Comparison of ENCODE assay signal across 10 cellular contexts in genomic region chr4:10114607-10115006, GRCh38. TPM values are rescaled to one million over a fixed set of nuclear protein-coding genes. Genes with fewer than 3 reads are reported as not detected.
A peak's percentile ranks its signal among the peaks of the same experiment; 100 is the strongest.
DNase-seq lines count a peak whose midpoint lies in the region; ATAC-seq and TF ChIP-seq lines count a peak whose summit lies in the region.
"Had no signal": no experiment of that assay in that cellular context is flagged by ENCODE, and none has a peak within 500 bp of the region (broad histone marks: within the 10 kb centered on the region; RNA-seq: fewer than 3 reads in every experiment).

No MANE protein-coding gene starts in this region.

- peak overlapping the region; percentile 59 for H3K4me3 ChIP-seq in CD8-positive, alpha-beta T cell (ENCODE audit: low read depth, low read length)
- no peak overlapping the region for H3K4me3 ChIP-seq in RWPE2 (ENCODE audit: severe bottlenecking)
- H3K4me3 ChIP-seq in epithelial cell of proximal tubule (ENCODE audit: low read depth, low read length): peak overlapping the region; percentile 69
- H3K4me3 ChIP-seq in thyroid gland (replicated peaks in 1 of 3): peak overlapping the region in 1 of 3 donors; percentile 69

- no peak for TF ChIP-seq CTCF in CD8-positive, alpha-beta T cell (IDR thresholded peaks at IDR 0.05)
- TF ChIP-seq CTCF in RWPE2 (IDR thresholded peaks at IDR 0.05; ENCODE audit: poor library complexity, severe bottlenecking): no peak
- no peak for TF ChIP-seq CTCF in epithelial cell of proximal tubule (conservative IDR thresholded peaks at IDR 0.05; ENCODE audit: low read depth, low read length)
- TF ChIP-seq CTCF in progenitor cell of endocrine pancreas (IDR thresholded peaks at IDR 0.05; ENCODE audit: unreplicated experiment): no peak
- no peak for TF ChIP-seq CTCF in thyroid gland (IDR thresholded peaks at IDR 0.05)

- POLR2A ChIA-PET in CD8-positive, alpha-beta T cell (lab: Charles Lee): interaction anchor here (1.0 to 3.9 kb wide), 3 partner anchors 11 to 19 kb away, joined by 4 to 13 read pairs (median 5); no protein-coding TSS in a partner anchor

- H3K9me3 ChIP-seq in CD8-positive, alpha-beta T cell (ENCODE audit: low read length): no peaks in the 10 kb centered on the region
- H3K9me3 ChIP-seq in RWPE2 (ENCODE audit: severe bottlenecking) (no peaks in the 10 kb centered on the region), thyroid gland (no peaks in the 10 kb centered on the region)

- peaks cover 59% of the 10 kb centered on the region for H3K36me3 ChIP-seq in CD8-positive, alpha-beta T cell (ENCODE audit: insufficient read depth, low read length)
- H3K36me3 ChIP-seq in RWPE2 (ENCODE audit: low read depth) (peaks cover 62% of the 10 kb centered on the region), thyroid gland (peaks cover 27 to 29% of the 10 kb centered on the region in 2 donors)

- WGBS in thyroid gland, 2 donors: 88% methylated on average over 3 to 7 of the region's 7 CpGs

- peak overlapping the region; percentile 95 for H3K4me3 Mint-ChIP-seq in CD8-positive, alpha-beta T cell
- H3K4me3 Mint-ChIP-seq in progenitor cell of endocrine pancreas (ENCODE audit: low read depth): peak overlapping the region; percentile 93

- peaks cover 81% of the 10 kb centered on the region for H3K4me1 ChIP-seq in CD8-positive, alpha-beta T cell (ENCODE audit: insufficient read depth, low read length)
- H3K4me1 ChIP-seq in RWPE2 (ENCODE audit: insufficient read depth, poor library complexity, severe bottlenecking) (peaks cover 18% of the 10 kb centered on the region), thyroid gland (peaks cover 36 to 68% of the 10 kb centered on the region in 2 donors)

- no peaks in the 10 kb centered on the region for H3K9me3 Mint-ChIP-seq in CD8-positive, alpha-beta T cell
- no peaks in the 10 kb centered on the region for H3K9me3 Mint-ChIP-seq in progenitor cell of endocrine pancreas (ENCODE audit: low read depth)

- ATAC-seq in CD8-positive, alpha-beta T cell: no peak
- ATAC-seq in RWPE2 (ENCODE audit: low read depth): no peak
- no peak for ATAC-seq in GM21717 (IDR thresholded peaks at IDR 0.05; ENCODE audit: unreplicated experiment)

- TF ChIP-seq POLR2A in thyroid gland (IDR thresholded peaks at IDR 0.05): no peak

- CTCF ChIA-PET in CD8-positive, alpha-beta T cell (lab: Charles Lee): no interaction called here

- peak overlapping the region; percentile 97 for H3K27ac Mint-ChIP-seq in CD8-positive, alpha-beta T cell
- no peak overlapping the region for H3K27ac Mint-ChIP-seq in progenitor cell of endocrine pancreas

- no peak for DNase-seq in CD8-positive, alpha-beta T cell
- DNase-seq in RWPE2 (ENCODE audit: low spot score) (no peak), epithelial cell of proximal tubule (ENCODE audit: low read depth) (no peak), progenitor cell of endocrine pancreas (ENCODE audit: low spot score, unreplicated experiment) (no peak), NCI-H524 (lab: John Stamatoyannopoulos, UW) (no peak), thyroid gland (no peak)
- no peak for DNase-seq in stimulated activated CD8-positive, alpha-beta memory T cell treated with anti-CD3 and anti-CD28 coated beads, Interleukin-4, amount 100 ng/mL, for 48 hours
- DNase-seq: foreskin melanocyte, NCI-H1930 had no signal

- intact Hi-C loops in CD8-positive, alpha-beta T cell (cut with DNase I, micrococcal nuclease): loop anchor here (1.0 to 5.0 kb wide), 6 partner anchors 8 to 1957 kb away; partner anchors contain the start of gene ABLIM2 (in 1 of the 2)
- intact Hi-C loops in thyroid gland (cut with DNase I): loop anchor here (10.0 kb wide), 1 partner anchor 100 kb away; no protein-coding TSS in a partner anchor

- no peak overlapping the region for H3K27ac ChIP-seq in CD8-positive, alpha-beta T cell (ENCODE audit: low read depth, low read length)
- H3K27ac ChIP-seq in RWPE2 (ENCODE audit: poor library complexity, severe bottlenecking) (peak overlapping the region; percentile 90), thyroid gland (peak overlapping the region in 1 of 3 donors; percentile 100)

- H3K27me3 ChIP-seq in CD8-positive, alpha-beta T cell (ENCODE audit: insufficient read depth, low read length): no peaks in the 10 kb centered on the region
- H3K27me3 ChIP-seq in RWPE2 (ENCODE audit: insufficient read depth, poor library complexity, severe bottlenecking) (no peaks in the 10 kb centered on the region), thyroid gland (no peaks in the 10 kb centered on the region)

- no peaks in the 10 kb centered on the region for H3K27me3 Mint-ChIP-seq in CD8-positive, alpha-beta T cell (ENCODE audit: low read depth)
- no peaks in the 10 kb centered on the region for H3K27me3 Mint-ChIP-seq in progenitor cell of endocrine pancreas

- H3K4me1 Mint-ChIP-seq in CD8-positive, alpha-beta T cell (ENCODE audit: low read depth): peaks cover 88% of the 10 kb centered on the region
- peaks cover 16% of the 10 kb centered on the region for H3K4me1 Mint-ChIP-seq in progenitor cell of endocrine pancreas (ENCODE audit: low read depth)

- H3K36me3 Mint-ChIP-seq in CD8-positive, alpha-beta T cell: peaks cover 64% of the 10 kb centered on the region
- H3K36me3 Mint-ChIP-seq in progenitor cell of endocrine pancreas (ENCODE audit: insufficient read depth): peaks cover 21% of the 10 kb centered on the region

RNA-seq across cellular contexts. Expression of gene WDR1, which starts 2.0 kb away (rescaled TPM):
- 100 to 1,000 TPM; 220 to 224 TPM for total RNA-seq in CD8-positive, alpha-beta T cell
- total RNA-seq in epithelial cell of proximal tubule (242 and 421 TPM in 2 replicates), progenitor cell of endocrine pancreas (191 and 200 TPM in 2 replicates), thyroid gland (100 to 1,000 TPM; 122 to 238 (median 213) TPM)
